Comparison of ENCODE assay signal across 10 cellular contexts in the genomic region with DNA sequence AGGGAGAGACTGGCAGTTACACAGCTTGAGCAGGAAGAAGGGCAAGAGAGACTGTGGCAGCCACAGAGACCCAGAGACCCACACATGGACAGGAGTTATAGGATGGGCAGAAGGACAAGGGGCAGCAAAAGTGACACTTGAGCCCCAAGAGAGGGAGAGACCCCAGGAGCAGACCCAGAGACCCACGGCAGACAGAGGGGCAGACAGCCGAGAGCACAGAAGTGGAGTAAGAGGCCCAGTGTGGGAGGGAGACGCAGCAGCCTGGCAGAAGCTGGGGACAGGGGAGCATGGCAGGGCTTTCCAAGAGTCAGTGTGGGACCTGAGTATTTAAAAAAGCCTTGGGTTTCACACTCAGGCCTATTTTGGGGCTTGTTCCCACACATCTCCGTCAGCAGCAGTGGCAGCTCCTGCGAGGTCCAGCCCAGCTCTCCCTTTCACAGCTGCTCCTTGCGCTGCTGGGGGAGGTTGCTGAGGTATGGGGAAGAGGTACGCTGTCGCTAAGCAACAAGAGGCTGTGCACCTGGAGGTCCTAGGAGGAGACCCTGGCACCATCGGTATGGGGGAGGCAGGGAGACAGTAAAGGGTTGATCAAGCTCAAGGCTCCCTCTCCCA. TPM values are rescaled to one million over a fixed set of nuclear protein-coding genes. Genes with fewer than 3 reads are reported as not detected.
DNase-seq lines count a peak whose midpoint lies in the region; ATAC-seq and TF ChIP-seq lines count a peak whose summit lies in the region.
"Had no signal": no experiment of that assay in that cellular context is flagged by ENCODE, and none has a peak within 500 bp of the region (broad histone marks: within the 10 kb centered on the region; RNA-seq: fewer than 3 reads in every experiment).

No MANE protein-coding gene starts in this region.

- ATAC-seq in heart left ventricle: no peak
- no peak for ATAC-seq in Right ventricle myocardium superior (ENCODE audit: poor library complexity)
- ATAC-seq in HG03520 (IDR thresholded peaks at IDR 0.05; ENCODE audit: unreplicated experiment): no peak
- ATAC-seq: WTC11 had no signal

- H3K27ac ChIP-seq in heart left ventricle (peak overlapping the region; percentile 88 to 100 (median 98)), esophagus (ENCODE audit: low read depth in 2 of 2, low read length in 1 of 2) (peak overlapping the region; percentile 74 to 91), ovary (peak overlapping the region; percentile 85 to 88), uterus (peak overlapping the region; percentile 86 to 100)

- H3K36me3 ChIP-seq in heart left ventricle (no peaks in the 10 kb centered on the region), esophagus (ENCODE audit: control insufficient read depth in 2 of 2, insufficient read depth in 2 of 2, low read length in 1 of 2) (no peaks in the 10 kb centered on the region), ovary (no peaks in the 10 kb centered on the region), uterus (no peaks in the 10 kb centered on the region)

- WGBS in heart left ventricle, 4 donors: 57 to 74% (median 71%) methylated on average over 9 of the region's 9 CpGs
- WGBS in esophagus, 2 donors: 82 to 86% methylated on average over 9 of the region's 9 CpGs
- WGBS in ovary, 3 donors: 79 to 85% (median 83%) methylated on average over 9 of the region's 9 CpGs

- H3K4me3 ChIP-seq in heart left ventricle: no peak overlapping the region
- H3K4me3 ChIP-seq in esophagus (ENCODE audit: low read depth in 1 of 2, low read length in 2 of 2): no peak overlapping the region
- H3K4me3 ChIP-seq in ovary: no peak overlapping the region
- no peak overlapping the region for H3K4me3 ChIP-seq in uterus

- TF ChIP-seq CTCF in heart left ventricle (IDR thresholded peaks at IDR 0.05) (no peak), ovary (IDR thresholded peaks at IDR 0.05) (no peak), uterus (IDR thresholded peaks at IDR 0.05) (no peak)

- H3K4me1 ChIP-seq in heart left ventricle (peaks cover 4 to 54% (median 40%) of the 10 kb centered on the region in 12 donors), esophagus (ENCODE audit: control insufficient read depth in 2 of 2, insufficient read depth in 2 of 2, low read length in 1 of 2) (peaks cover 7 to 8% of the 10 kb centered on the region in 2 donors), ovary (ENCODE audit: insufficient read depth) (peaks cover 22% of the 10 kb centered on the region), uterus (peaks cover under 1 to 3% of the 10 kb centered on the region in 2 donors)

- intact Hi-C loops in heart left ventricle (cut with DNase I): loop anchor here in 9 of 10 donors (5.0 to 10.0 kb wide), 6 partner anchors 55 to 385 kb away; a partner anchor contains a TSS
- intact Hi-C loops in Right ventricle myocardium superior (cut with DNase I): no loop called here
- intact Hi-C loops in ovary (cut with DNase I): loop anchor here in 1 of 4 donors (5.0 kb wide), 1 partner anchor 73 kb away; no protein-coding TSS in a partner anchor
- intact Hi-C loops in uterus (cut with DNase I; ENCODE audit: low total_unique reads): no loop called here

- no peak for DNase-seq in heart left ventricle
- no peak for DNase-seq in Right ventricle myocardium superior
- peak in 1 of 5 donors; percentile 28 for DNase-seq in ovary
- DNase-seq in uterus: no peak
- DNase-seq in mesenteric fat pad (ENCODE audit: low spot score): no peak
- no peak for DNase-seq in cerebellum (ENCODE audit: low spot score)
- DNase-seq: activated naive CD4-positive, alpha-beta T cell treated with anti-CD3 and anti-CD28 coated beads, Interleukin-2, amount 50 U/mL, for 16 hours had no signal

- TF ChIP-seq EP300 in ovary (IDR thresholded peaks at IDR 0.05): no peak

- no peaks in the 10 kb centered on the region for H3K9me3 ChIP-seq in heart left ventricle
- H3K9me3 ChIP-seq in esophagus (ENCODE audit: control insufficient read depth in 2 of 2, insufficient read depth in 1 of 2, low read depth in 1 of 2, low read length in 1 of 2): no peaks in the 10 kb centered on the region
- H3K9me3 ChIP-seq in ovary: no peaks in the 10 kb centered on the region
- no peaks in the 10 kb centered on the region for H3K9me3 ChIP-seq in uterus

- H3K27me3 ChIP-seq in heart left ventricle: no peaks in the 10 kb centered on the region
- H3K27me3 ChIP-seq in esophagus (ENCODE audit: control insufficient read depth in 1 of 2, insufficient read depth in 2 of 2, low read length in 2 of 2): no peaks in the 10 kb centered on the region
- no peaks in the 10 kb centered on the region for H3K27me3 ChIP-seq in ovary
- H3K27me3 ChIP-seq in uterus: no peaks in the 10 kb centered on the region

- TF ChIP-seq POLR2A in heart left ventricle (IDR thresholded peaks at IDR 0.05) (no peak), ovary (IDR thresholded peaks at IDR 0.05) (no peak), uterus (IDR thresholded peaks at IDR 0.05) (no peak)

RNA-seq across cellular contexts. Expression of a gene that starts 9.0 kb away (rescaled TPM):
- total RNA-seq in heart left ventricle (100 to 1,000 TPM in 3 of 9 donors, 10 to 100 TPM in 6; 75.0 to 203 (median 93.2) TPM), Right ventricle myocardium superior (96.6 TPM), ovary (10 to 100 TPM; 30.0 to 96.6 (median 64.0) TPM), uterus (100 to 1,000 TPM in 1 of 4 donors, 10 to 100 TPM in 2, 1 to 10 TPM in 1; 8.4 to 101 (median 35.1) TPM), mesenteric fat pad (38.7 TPM), cerebellum (6.5 TPM)
- polyA plus RNA-seq in heart left ventricle (10 to 100 TPM; 40.5 to 68.8 TPM), esophagus (10 to 100 TPM in 1 of 2 donors, 1 to 10 TPM in 1; 8.5 to 13.5 TPM), ovary (10 to 100 TPM; 33.0 to 40.1 TPM)

Comparison
In these comparisons a context has a peak if more than half of its experiments do, and no peak if none do; other contexts are left out.
1. intact Hi-C loops: an anchor here in heart left ventricle (5.0 to 10.0 kb wide); none called in Right ventricle myocardium superior and uterus.